In the genomic region with DNA sequence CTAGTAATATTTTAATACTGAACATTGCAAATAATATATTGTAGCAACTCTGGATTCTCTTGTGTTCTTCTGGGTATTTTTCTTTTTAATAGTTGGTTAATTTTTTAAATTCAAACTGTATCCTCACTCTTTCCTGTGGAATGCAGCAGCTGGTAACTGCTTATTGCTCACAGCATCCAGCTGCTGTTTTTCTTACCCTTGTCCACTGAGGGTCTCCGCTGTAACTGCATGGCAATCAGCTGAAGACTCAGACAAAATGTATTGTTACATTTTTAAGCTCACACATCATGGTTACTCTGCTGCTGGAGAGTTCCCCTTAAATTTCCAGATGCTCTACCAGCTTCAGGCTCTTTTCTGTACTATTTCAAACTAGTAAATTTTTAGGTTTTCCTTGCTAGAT, we compare ENCODE assay signal across 1 cellular context.
TF ChIP-seq lines count a peak whose summit lies in the region.

No MANE protein-coding gene starts in this region.

TF ChIP-seq in endothelial cell of umbilical vein, 7 proteins besides CTCF, POLR2A, EP300 and RAD21:
- no peak for TF ChIP-seq GATA2 (IDR thresholded peaks at IDR 0.05; ENCODE audit: insufficient read depth, insufficient read length, low read depth, low read length)
- TF ChIP-seq FOS (IDR thresholded peaks at IDR 0.05; ENCODE audit: borderline replicate concordance, insufficient read depth, low read length) = no peak
- TF ChIP-seq JUN (IDR thresholded peaks at IDR 0.05; ENCODE audit: borderline replicate concordance, insufficient read depth, insufficient read length, low read depth) = no peak
- TF ChIP-seq, protein P1, sequence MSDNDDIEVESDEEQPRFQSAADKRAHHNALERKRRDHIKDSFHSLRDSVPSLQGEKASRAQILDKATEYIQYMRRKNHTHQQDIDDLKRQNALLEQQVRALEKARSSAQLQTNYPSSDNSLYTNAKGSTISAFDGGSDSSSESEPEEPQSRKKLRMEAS (IDR thresholded peaks at IDR 0.05; ENCODE audit: insufficient read depth, insufficient read length) = no peak
- no peak for TF ChIP-seq POLR2AphosphoS5 (IDR thresholded peaks at IDR 0.05; ENCODE audit: insufficient read depth, low read depth, low read length)
- TF ChIP-seq EZH2 (IDR thresholded peaks at IDR 0.05; ENCODE audit: borderline replicate concordance, low read depth, low read length, severe bottlenecking) = no peak
- TF ChIP-seq MYC (IDR thresholded peaks at IDR 0.05; ENCODE audit: low read depth, low read length) = no peak
